Comparison of ENCODE assay signal across 1 cellular context in the genomic region with DNA sequence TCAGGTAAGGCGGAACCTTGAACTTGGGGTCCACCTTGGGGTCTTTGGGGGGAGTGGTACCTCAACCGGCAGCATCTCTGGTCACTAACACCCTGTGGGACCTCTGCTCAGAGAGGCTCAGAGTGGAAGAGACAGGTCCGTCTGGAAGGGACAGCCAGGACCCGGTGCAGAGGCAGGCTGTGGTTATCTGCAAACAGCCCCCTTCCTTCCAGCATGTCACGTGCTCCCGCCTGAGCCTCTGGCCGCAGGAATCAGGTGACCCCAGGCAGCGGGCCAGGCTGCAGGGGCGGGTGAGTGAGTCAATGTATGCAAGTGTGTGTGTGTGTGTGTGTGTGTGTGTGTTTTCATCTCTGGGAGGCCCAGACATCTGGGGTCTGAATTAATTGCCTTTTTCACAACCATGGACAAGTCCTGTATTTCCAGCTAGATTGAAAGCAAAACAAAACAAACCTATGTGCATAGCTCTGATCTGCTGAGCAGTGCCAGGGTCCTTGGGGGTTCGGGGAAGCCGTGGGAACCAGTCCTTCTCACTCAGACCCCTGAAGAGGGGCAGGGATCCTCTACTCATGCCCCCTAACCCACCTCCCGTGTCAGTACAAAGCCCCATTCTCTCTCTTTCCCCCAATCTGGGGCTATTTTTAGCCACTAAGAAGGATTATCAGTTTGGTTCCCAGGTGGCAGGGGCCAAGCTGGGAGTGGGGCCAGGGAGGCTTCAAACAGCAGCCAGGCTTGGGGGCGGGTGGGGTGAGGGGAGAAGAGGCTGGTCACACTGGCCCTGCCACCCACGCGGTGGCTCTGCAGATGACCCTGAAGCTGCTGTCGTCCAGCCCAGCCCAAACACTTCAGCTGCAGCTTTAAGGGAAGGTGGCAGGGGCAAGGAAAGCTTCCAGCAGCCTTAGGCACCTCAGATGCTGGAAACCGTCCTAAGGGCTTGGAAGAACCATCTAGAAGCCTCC.
TF ChIP-seq lines count a peak whose summit lies in the region.

No MANE protein-coding gene starts in this region.

TF ChIP-seq in HepG2, 621 proteins besides CTCF, POLR2A, EP300 and RAD21 (continued from another document and continues in another):
- TF ChIP-seq, protein P1, sequence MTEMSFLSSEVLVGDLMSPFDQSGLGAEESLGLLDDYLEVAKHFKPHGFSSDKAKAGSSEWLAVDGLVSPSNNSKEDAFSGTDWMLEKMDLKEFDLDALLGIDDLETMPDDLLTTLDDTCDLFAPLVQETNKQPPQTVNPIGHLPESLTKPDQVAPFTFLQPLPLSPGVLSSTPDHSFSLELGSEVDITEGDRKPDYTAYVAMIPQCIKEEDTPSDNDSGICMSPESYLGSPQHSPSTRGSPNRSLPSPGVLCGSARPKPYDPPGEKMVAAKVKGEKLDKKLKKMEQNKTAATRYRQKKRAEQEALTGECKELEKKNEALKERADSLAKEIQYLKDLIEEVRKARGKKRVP (CRISPR knock-in tag; IDR thresholded peaks at IDR 0.05) = peak in 1 of 2 experiments; percentile 62; a peak in 1 of 4 replicates
- no peak; the same call in 1 of the 2 replicates for TF ChIP-seq KDM5B (CRISPR knock-in tag; IDR thresholded peaks at IDR 0.05; ENCODE audit: borderline replicate concordance)
- TF ChIP-seq PLRG1 (conservative IDR thresholded peaks at IDR 0.05) = no peak
- no peak for TF ChIP-seq ZNF430 (CRISPR knock-in tag; IDR thresholded peaks at IDR 0.05)
- TF ChIP-seq ZNF724P (CRISPR knock-in tag; IDR thresholded peaks at IDR 0.05; ENCODE audit: borderline replicate concordance) = no peak
- TF ChIP-seq, protein P2, sequence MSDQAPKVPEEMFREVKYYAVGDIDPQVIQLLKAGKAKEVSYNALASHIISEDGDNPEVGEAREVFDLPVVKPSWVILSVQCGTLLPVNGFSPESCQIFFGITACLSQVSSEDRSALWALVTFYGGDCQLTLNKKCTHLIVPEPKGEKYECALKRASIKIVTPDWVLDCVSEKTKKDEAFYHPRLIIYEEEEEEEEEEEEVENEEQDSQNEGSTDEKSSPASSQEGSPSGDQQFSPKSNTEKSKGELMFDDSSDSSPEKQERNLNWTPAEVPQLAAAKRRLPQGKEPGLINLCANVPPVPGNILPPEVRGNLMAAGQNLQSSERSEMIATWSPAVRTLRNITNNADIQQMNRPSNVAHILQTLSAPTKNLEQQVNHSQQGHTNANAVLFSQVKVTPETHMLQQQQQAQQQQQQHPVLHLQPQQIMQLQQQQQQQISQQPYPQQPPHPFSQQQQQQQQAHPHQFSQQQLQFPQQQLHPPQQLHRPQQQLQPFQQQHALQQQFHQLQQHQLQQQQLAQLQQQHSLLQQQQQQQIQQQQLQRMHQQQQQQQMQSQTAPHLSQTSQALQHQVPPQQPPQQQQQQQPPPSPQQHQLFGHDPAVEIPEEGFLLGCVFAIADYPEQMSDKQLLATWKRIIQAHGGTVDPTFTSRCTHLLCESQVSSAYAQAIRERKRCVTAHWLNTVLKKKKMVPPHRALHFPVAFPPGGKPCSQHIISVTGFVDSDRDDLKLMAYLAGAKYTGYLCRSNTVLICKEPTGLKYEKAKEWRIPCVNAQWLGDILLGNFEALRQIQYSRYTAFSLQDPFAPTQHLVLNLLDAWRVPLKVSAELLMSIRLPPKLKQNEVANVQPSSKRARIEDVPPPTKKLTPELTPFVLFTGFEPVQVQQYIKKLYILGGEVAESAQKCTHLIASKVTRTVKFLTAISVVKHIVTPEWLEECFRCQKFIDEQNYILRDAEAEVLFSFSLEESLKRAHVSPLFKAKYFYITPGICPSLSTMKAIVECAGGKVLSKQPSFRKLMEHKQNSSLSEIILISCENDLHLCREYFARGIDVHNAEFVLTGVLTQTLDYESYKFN (CRISPR knock-in tag; conservative IDR thresholded peaks at IDR 0.05) = peak; percentile 84
- peak; percentile 72; the same call in 1 of the 2 replicates for TF ChIP-seq DPF2 (CRISPR knock-in tag; IDR thresholded peaks at IDR 0.05; ENCODE audit: borderline replicate concordance, low read depth)
- TF ChIP-seq, protein P3, sequence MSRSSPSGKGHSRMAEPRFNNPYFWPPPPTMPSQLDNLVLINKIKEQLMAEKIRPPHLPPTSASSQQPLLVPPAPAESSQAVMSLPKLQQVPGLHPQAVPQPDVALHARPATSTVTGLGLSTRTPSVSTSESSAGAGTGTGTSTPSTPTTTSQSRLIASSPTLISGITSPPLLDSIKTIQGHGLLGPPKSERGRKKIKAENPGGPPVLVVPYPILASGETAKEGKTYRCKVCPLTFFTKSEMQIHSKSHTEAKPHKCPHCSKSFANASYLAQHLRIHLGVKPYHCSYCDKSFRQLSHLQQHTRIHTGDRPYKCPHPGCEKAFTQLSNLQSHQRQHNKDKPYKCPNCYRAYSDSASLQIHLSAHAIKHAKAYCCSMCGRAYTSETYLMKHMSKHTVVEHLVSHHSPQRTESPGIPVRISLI (CRISPR knock-in tag; IDR thresholded peaks at IDR 0.05; ENCODE audit: borderline replicate concordance) = no peak; the same call in 1 of the 2 replicates
- TF ChIP-seq REL (CRISPR knock-in tag; conservative IDR thresholded peaks at IDR 0.05) = no peak
- TF ChIP-seq NPAS2 (CRISPR knock-in tag; IDR thresholded peaks at IDR 0.05; ENCODE audit: borderline replicate concordance) = no peak
- peak; percentile 73 for TF ChIP-seq RBM39 (IDR thresholded peaks at IDR 0.05; ENCODE audit: low read depth, low read length, poor library complexity, severe bottlenecking)
- no peak for TF ChIP-seq ZNF703 (CRISPR knock-in tag; IDR thresholded peaks at IDR 0.05; ENCODE audit: borderline replicate concordance)
- TF ChIP-seq CENPX (CRISPR knock-in tag; IDR thresholded peaks at IDR 0.05) = no peak
- no peak for TF ChIP-seq ZFP36 (IDR thresholded peaks at IDR 0.05; ENCODE audit: borderline replicate concordance, low read depth, low read length, partially characterized antibody)
- no peak for TF ChIP-seq PHF8 (CRISPR knock-in tag; IDR thresholded peaks at IDR 0.05)
- no peak; the same call in 1 of the 2 replicates for TF ChIP-seq CHD4 (IDR thresholded peaks at IDR 0.05; ENCODE audit: borderline replicate concordance, low read length)
- TF ChIP-seq ZNF296 (CRISPR knock-in tag; conservative IDR thresholded peaks at IDR 0.05) = no peak
- TF ChIP-seq NFE2 (CRISPR knock-in tag; IDR thresholded peaks at IDR 0.05) = no peak
- peak; percentile 83; the same call in 1 of the 2 replicates for TF ChIP-seq ZNF747 (CRISPR knock-in tag; IDR thresholded peaks at IDR 0.05; ENCODE audit: borderline replicate concordance)
- TF ChIP-seq ZNF317 (CRISPR knock-in tag; IDR thresholded peaks at IDR 0.05) = no peak
- TF ChIP-seq ZNF20 (CRISPR knock-in tag; IDR thresholded peaks at IDR 0.05) = no peak
- TF ChIP-seq ARHGAP35 (CRISPR knock-in tag; IDR thresholded peaks at IDR 0.05; ENCODE audit: borderline replicate concordance) = peak; percentile 45; the same call in 1 of the 2 replicates
- TF ChIP-seq, protein P4, sequence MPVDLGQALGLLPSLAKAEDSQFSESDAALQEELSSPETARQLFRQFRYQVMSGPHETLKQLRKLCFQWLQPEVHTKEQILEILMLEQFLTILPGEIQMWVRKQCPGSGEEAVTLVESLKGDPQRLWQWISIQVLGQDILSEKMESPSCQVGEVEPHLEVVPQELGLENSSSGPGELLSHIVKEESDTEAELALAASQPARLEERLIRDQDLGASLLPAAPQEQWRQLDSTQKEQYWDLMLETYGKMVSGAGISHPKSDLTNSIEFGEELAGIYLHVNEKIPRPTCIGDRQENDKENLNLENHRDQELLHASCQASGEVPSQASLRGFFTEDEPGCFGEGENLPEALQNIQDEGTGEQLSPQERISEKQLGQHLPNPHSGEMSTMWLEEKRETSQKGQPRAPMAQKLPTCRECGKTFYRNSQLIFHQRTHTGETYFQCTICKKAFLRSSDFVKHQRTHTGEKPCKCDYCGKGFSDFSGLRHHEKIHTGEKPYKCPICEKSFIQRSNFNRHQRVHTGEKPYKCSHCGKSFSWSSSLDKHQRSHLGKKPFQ (CRISPR knock-in tag; IDR thresholded peaks at IDR 0.05; ENCODE audit: insufficient replicate concordance) = no peak
- TF ChIP-seq, protein P5, sequence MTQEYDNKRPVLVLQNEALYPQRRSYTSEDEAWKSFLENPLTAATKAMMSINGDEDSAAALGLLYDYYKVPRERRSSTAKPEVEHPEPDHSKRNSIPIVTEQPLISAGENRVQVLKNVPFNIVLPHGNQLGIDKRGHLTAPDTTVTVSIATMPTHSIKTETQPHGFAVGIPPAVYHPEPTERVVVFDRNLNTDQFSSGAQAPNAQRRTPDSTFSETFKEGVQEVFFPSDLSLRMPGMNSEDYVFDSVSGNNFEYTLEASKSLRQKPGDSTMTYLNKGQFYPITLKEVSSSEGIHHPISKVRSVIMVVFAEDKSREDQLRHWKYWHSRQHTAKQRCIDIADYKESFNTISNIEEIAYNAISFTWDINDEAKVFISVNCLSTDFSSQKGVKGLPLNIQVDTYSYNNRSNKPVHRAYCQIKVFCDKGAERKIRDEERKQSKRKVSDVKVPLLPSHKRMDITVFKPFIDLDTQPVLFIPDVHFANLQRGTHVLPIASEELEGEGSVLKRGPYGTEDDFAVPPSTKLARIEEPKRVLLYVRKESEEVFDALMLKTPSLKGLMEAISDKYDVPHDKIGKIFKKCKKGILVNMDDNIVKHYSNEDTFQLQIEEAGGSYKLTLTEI (CRISPR knock-in tag; conservative IDR thresholded peaks at IDR 0.05) = no peak
- TF ChIP-seq, protein P6, sequence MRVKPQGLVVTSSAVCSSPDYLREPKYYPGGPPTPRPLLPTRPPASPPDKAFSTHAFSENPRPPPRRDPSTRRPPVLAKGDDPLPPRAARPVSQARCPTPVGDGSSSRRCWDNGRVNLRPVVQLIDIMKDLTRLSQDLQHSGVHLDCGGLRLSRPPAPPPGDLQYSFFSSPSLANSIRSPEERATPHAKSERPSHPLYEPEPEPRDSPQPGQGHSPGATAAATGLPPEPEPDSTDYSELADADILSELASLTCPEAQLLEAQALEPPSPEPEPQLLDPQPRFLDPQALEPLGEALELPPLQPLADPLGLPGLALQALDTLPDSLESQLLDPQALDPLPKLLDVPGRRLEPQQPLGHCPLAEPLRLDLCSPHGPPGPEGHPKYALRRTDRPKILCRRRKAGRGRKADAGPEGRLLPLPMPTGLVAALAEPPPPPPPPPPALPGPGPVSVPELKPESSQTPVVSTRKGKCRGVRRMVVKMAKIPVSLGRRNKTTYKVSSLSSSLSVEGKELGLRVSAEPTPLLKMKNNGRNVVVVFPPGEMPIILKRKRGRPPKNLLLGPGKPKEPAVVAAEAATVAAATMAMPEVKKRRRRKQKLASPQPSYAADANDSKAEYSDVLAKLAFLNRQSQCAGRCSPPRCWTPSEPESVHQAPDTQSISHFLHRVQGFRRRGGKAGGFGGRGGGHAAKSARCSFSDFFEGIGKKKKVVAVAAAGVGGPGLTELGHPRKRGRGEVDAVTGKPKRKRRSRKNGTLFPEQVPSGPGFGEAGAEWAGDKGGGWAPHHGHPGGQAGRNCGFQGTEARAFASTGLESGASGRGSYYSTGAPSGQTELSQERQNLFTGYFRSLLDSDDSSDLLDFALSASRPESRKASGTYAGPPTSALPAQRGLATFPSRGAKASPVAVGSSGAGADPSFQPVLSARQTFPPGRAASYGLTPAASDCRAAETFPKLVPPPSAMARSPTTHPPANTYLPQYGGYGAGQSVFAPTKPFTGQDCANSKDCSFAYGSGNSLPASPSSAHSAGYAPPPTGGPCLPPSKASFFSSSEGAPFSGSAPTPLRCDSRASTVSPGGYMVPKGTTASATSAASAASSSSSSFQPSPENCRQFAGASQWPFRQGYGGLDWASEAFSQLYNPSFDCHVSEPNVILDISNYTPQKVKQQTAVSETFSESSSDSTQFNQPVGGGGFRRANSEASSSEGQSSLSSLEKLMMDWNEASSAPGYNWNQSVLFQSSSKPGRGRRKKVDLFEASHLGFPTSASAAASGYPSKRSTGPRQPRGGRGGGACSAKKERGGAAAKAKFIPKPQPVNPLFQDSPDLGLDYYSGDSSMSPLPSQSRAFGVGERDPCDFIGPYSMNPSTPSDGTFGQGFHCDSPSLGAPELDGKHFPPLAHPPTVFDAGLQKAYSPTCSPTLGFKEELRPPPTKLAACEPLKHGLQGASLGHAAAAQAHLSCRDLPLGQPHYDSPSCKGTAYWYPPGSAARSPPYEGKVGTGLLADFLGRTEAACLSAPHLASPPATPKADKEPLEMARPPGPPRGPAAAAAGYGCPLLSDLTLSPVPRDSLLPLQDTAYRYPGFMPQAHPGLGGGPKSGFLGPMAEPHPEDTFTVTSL (CRISPR knock-in tag; IDR thresholded peaks at IDR 0.05; ENCODE audit: borderline replicate concordance) = no peak
- TF ChIP-seq ZNF432 (CRISPR knock-in tag; IDR thresholded peaks at IDR 0.05; ENCODE audit: borderline replicate concordance) = no peak
- TF ChIP-seq ZBTB38 (CRISPR knock-in tag; IDR thresholded peaks at IDR 0.05) = peak; percentile 59; the same call in 1 of the 2 replicates
- no peak for TF ChIP-seq ZNF839 (CRISPR knock-in tag; IDR thresholded peaks at IDR 0.05; ENCODE audit: borderline replicate concordance)
- no peak for TF ChIP-seq ZNF24 (IDR thresholded peaks at IDR 0.05)
- TF ChIP-seq SAP130 (CRISPR knock-in tag; IDR thresholded peaks at IDR 0.05; ENCODE audit: low read depth) = peak; percentile 88
- TF ChIP-seq, protein P7, sequence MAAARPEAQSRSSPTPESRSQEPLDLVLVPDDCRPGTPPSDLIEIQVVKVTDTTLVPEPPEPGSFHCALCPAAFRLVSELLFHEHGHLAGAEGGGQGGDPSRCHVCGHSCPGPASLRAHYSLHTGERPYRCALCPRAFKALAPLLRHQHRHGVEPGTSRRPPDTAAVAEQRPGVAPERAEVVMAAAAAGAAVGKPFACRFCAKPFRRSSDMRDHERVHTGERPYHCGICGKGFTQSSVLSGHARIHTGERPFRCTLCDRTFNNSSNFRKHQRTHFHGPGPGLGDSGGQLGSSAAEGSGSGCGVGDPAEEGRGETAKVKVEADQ (CRISPR knock-in tag; IDR thresholded peaks at IDR 0.05; ENCODE audit: borderline replicate concordance) = no peak
- no peak for TF ChIP-seq ATF1 (CRISPR knock-in tag; IDR thresholded peaks at IDR 0.05)
- TF ChIP-seq NFKB2 (CRISPR knock-in tag; IDR thresholded peaks at IDR 0.05; ENCODE audit: borderline replicate concordance) = peak; percentile 78; the same call in 1 of the 2 replicates
- TF ChIP-seq TGIF2 (CRISPR knock-in tag; IDR thresholded peaks at IDR 0.05) = peak; percentile 70; the same call in 1 of the 2 replicates
- 0 out of 2 replicates have a peak, but pooled peaks have one; percentile 20 for TF ChIP-seq ZNF615 (CRISPR knock-in tag; IDR thresholded peaks at IDR 0.05; ENCODE audit: borderline replicate concordance)
- TF ChIP-seq, protein P8, sequence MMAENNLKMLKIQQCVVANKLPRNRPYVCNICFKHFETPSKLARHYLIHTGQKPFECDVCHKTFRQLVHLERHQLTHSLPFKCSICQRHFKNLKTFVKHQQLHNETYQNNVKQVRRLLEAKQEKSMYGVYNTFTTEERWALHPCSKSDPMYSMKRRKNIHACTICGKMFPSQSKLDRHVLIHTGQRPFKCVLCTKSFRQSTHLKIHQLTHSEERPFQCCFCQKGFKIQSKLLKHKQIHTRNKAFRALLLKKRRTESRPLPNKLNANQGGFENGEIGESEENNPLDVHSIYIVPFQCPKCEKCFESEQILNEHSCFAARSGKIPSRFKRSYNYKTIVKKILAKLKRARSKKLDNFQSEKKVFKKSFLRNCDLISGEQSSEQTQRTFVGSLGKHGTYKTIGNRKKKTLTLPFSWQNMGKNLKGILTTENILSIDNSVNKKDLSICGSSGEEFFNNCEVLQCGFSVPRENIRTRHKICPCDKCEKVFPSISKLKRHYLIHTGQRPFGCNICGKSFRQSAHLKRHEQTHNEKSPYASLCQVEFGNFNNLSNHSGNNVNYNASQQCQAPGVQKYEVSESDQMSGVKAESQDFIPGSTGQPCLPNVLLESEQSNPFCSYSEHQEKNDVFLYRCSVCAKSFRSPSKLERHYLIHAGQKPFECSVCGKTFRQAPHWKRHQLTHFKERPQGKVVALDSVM (CRISPR knock-in tag; IDR thresholded peaks at IDR 0.05) = peak; percentile 87
- TF ChIP-seq CHD2 (IDR thresholded peaks at IDR 0.05; ENCODE audit: low read depth, low read length) = no peak
- no peak for TF ChIP-seq ZFP41 (CRISPR knock-in tag; IDR thresholded peaks at IDR 0.05; ENCODE audit: borderline replicate concordance)
- TF ChIP-seq ZFYVE20 (CRISPR knock-in tag; IDR thresholded peaks at IDR 0.05; ENCODE audit: borderline replicate concordance, low read depth) = no peak
